ENCODE assay signal across 1 cellular context in the genomic region with DNA sequence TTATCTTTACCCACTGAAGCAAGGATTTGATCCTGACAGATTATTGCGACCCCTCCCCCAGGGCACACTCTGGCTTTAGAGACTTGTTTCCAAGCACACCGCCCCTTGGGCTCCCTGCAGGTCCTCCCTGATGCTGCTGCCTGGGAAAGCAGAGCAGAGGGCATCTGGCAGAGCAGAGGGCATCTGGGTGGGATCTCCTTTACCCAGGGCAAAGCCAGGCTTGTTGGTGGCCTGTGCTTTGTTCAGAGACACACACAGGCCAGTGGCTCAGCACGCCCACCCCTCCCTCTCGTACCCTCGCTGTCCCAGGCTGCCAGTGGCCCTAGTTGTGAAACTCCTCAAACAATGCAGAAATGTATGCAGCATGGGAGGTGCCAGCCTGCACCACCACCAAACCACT.
TF ChIP-seq lines count a peak whose summit lies in the region.

No MANE protein-coding gene starts in this region.

TF ChIP-seq in H1, 55 proteins besides CTCF, POLR2A, EP300 and RAD21:
- TF ChIP-seq HDAC2 (IDR thresholded peaks at IDR 0.05; ENCODE audit: borderline replicate concordance in 1 of 2, low read depth in 2 of 2, low read length in 2 of 2): no peak
- TF ChIP-seq BCL11A (IDR thresholded peaks at IDR 0.05; ENCODE audit: low read depth in 2 of 2, low read length in 2 of 2): no peak
- no peak for TF ChIP-seq RBBP5 (IDR thresholded peaks at IDR 0.05; ENCODE audit: borderline replicate concordance, low read depth, low read length)
